15 cellular contexts compared by ENCODE assay signal in the genomic region with DNA sequence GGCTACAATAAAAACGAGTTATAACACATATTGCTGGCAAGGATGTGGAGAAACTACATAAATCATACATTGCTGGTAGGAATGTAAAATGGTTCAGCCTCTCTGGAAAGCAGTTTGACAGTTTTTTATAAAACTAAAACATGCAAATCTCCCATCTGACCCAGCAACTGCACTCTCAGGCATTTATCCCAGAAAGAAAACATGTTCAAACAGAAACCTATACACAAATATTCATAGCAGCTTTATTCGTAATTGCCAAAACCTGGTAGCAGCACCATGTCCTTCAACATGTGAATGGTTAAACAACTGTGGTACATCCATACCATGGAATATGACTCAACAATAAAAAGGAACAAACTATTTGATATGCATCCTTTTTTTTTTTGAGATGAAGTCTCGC. TPM values are rescaled to one million over a fixed set of nuclear protein-coding genes. Genes with fewer than 3 reads are reported as not detected.
DNase-seq lines count a peak whose midpoint lies in the region; ATAC-seq, FAIRE-seq and TF ChIP-seq lines count a peak whose summit lies in the region.
"Had no signal": no experiment of that assay in that cellular context is flagged by ENCODE, and none has a peak within 500 bp of the region (broad histone marks: within the 10 kb centered on the region; RNA-seq: fewer than 3 reads in every experiment).

No MANE protein-coding gene starts in this region.

- POLR2A ChIA-PET in MCF 10A (lab: Yijun Ruan, JAX) = interaction anchor here (0.7 to 1.5 kb wide), 3 partner anchors 20 to 130 kb away, joined by 3 to 6 read pairs (median 3); no protein-coding TSS in a partner anchor

- intact Hi-C loops in mammary epithelial cell (cut with micrococcal nuclease) = loop anchor here (5.0 kb wide), 1 partner anchor 82 kb away; no protein-coding TSS in a partner anchor
- intact Hi-C loops in MCF 10A (cut with micrococcal nuclease) = no loop called here

- H3K4me3 ChIP-seq in mammary epithelial cell (replicated peaks in 1 of 3; ENCODE audit: insufficient read depth in 1 of 3, low read depth in 2 of 3, low read length in 3 of 3) = no peak overlapping the region
- no peak overlapping the region for H3K4me3 ChIP-seq in bronchial epithelial cell (ENCODE audit: low read depth, low read length)
- H3K4me3 ChIP-seq in GM23248 = no peak overlapping the region
- H3K4me3 ChIP-seq: GM23338 had no signal

- no peak overlapping the region for H3K27ac Mint-ChIP-seq in MCF 10A (ENCODE audit: low read depth, unreplicated experiment)
- no peak overlapping the region for H3K27ac Mint-ChIP-seq in activated T-helper 17 cell treated with anti-CD3 and anti-CD28 coated beads, Interleukin-2, amount 50 U/mL, for 72 hours
- H3K27ac Mint-ChIP-seq: CD8-positive, alpha-beta memory T cell; GM23338 had no signal

- no peaks in the 10 kb centered on the region for H3K9me2 ChIP-seq in GM23248 (ENCODE audit: insufficient read depth)

- H2AFZ ChIP-seq in mammary epithelial cell (ENCODE audit: low read depth, low read length) (peak overlapping the region; percentile 2), GM23248 (no peak overlapping the region)
- H2AFZ ChIP-seq: GM23338 had no signal

- TF ChIP-seq CTCF in mammary epithelial cell (conservative IDR thresholded peaks at IDR 0.05 in 1 of 2, IDR thresholded peaks at IDR 0.05 in 1 of 2; ENCODE audit: extremely low read depth in 1 of 2, insufficient read depth in 1 of 2, low read depth in 1 of 2, low read length in 2 of 2) = no peak
- TF ChIP-seq CTCF in MCF 10A (IDR thresholded peaks at IDR 0.05; ENCODE audit: unreplicated experiment) = no peak
- TF ChIP-seq CTCF in bronchial epithelial cell (IDR thresholded peaks at IDR 0.05; ENCODE audit: insufficient read depth, low read length, severe bottlenecking) = no peak
- TF ChIP-seq CTCF in foreskin keratinocyte (conservative IDR thresholded peaks at IDR 0.05) = no peak

- peak overlapping the region; percentile 6 for H3K4me2 ChIP-seq in mammary epithelial cell (ENCODE audit: insufficient read depth, low read depth, low read length)
- no peak overlapping the region for H3K4me2 ChIP-seq in GM23248 (ENCODE audit: unreplicated experiment)
- H3K4me2 ChIP-seq: GM23338 had no signal

- H3K4me1 Mint-ChIP-seq in MCF 10A (ENCODE audit: insufficient read depth, unreplicated experiment) = peaks cover 5% of the 10 kb centered on the region
- H3K4me1 Mint-ChIP-seq in activated T-helper 17 cell treated with anti-CD3 and anti-CD28 coated beads, Interleukin-2, amount 50 U/mL, for 72 hours = no peaks in the 10 kb centered on the region
- H3K4me1 Mint-ChIP-seq: CD8-positive, alpha-beta memory T cell had no signal

- DNase-seq in mammary epithelial cell (peak; percentile 90), MCF 10A (ENCODE audit: unreplicated experiment) (no peak), bronchial epithelial cell (ENCODE audit: low read depth) (peak; percentile 97), foreskin keratinocyte (peak; percentile 97 to 99), NCI-H345 treated with DMSO at 0.1 percent for 48 hours (lab: John Stamatoyannopoulos, UW; ENCODE audit: unreplicated experiment) (no peak), GM23248 (no peak), NCI-H774 (lab: John Stamatoyannopoulos, UW) (no peak)
- DNase-seq: CD8-positive, alpha-beta memory T cell; DMS53; H7 had no signal

- no peak for FAIRE-seq in bronchial epithelial cell (lab: Jason Lieb, UNC)

- H3K79me2 ChIP-seq in mammary epithelial cell (ENCODE audit: insufficient read depth, low read length) (no peaks in the 10 kb centered on the region), GM23248 (ENCODE audit: insufficient read depth) (no peaks in the 10 kb centered on the region)

- H3K27me3 ChIP-seq in mammary epithelial cell (ENCODE audit: insufficient read depth, low read length) (no peaks in the 10 kb centered on the region), bronchial epithelial cell (ENCODE audit: control insufficient read depth, insufficient read depth, low read length) (no peaks in the 10 kb centered on the region), foreskin keratinocyte (no peaks in the 10 kb centered on the region), GM23248 (replicated peaks; ENCODE audit: insufficient read depth) (peaks cover 24% of the 10 kb centered on the region)

- CTCF ChIA-PET in mammary epithelial cell (lab: Charles Lee; ENCODE audit: low non-redundant PET) = no interaction called here
- CTCF ChIA-PET in MCF 10A (lab: Yijun Ruan, JAX) = interaction anchor here (0.7 kb wide), 1 partner anchor 125 kb away, joined by 6 read pairs; no protein-coding TSS in a partner anchor

- no peaks in the 10 kb centered on the region for H3K9me3 Mint-ChIP-seq in MCF 10A (ENCODE audit: unreplicated experiment)
- no peaks in the 10 kb centered on the region for H3K9me3 Mint-ChIP-seq in activated T-helper 17 cell treated with anti-CD3 and anti-CD28 coated beads, Interleukin-2, amount 50 U/mL, for 72 hours
- H3K9me3 Mint-ChIP-seq: CD14-positive monocyte; CD8-positive, alpha-beta memory T cell; GM23338 had no signal

- H3F3A ChIP-seq in GM23248 (ENCODE audit: insufficient read depth) = no peaks in the 10 kb centered on the region

- H3K9ac ChIP-seq in mammary epithelial cell (ENCODE audit: insufficient read depth, low read length) (no peak overlapping the region), GM23248 (no peak overlapping the region)

- 9% methylated on average over 2 of the region's 3 CpGs for WGBS in mammary epithelial cell (ENCODE audit: low coverage, missing lambda C conversion rate)
- 67 to 70% methylated on average over 3 of the region's 3 CpGs for WGBS in GM23248 (ENCODE audit: low coverage in 1 of 2, low lambda C conversion rate in 2 of 2, missing lambda C conversion rate in 2 of 2), 2 experiments

- H3K36me3 ChIP-seq in mammary epithelial cell (ENCODE audit: insufficient read depth, low read length) = no peaks in the 10 kb centered on the region
- H3K36me3 ChIP-seq in bronchial epithelial cell (ENCODE audit: control insufficient read depth, insufficient read depth, low read length) = no peaks in the 10 kb centered on the region
- no peaks in the 10 kb centered on the region for H3K36me3 ChIP-seq in GM23248 (ENCODE audit: low read depth)

- H3K36me3 Mint-ChIP-seq in MCF 10A (ENCODE audit: insufficient read depth, unreplicated experiment) = no peaks in the 10 kb centered on the region
- H3K36me3 Mint-ChIP-seq in activated T-helper 17 cell treated with anti-CD3 and anti-CD28 coated beads, Interleukin-2, amount 50 U/mL, for 72 hours (ENCODE audit: low read depth) = no peaks in the 10 kb centered on the region
- H3K36me3 Mint-ChIP-seq: CD14-positive monocyte; CD8-positive, alpha-beta memory T cell had no signal

- H3K9me3 ChIP-seq in mammary epithelial cell (replicated peaks; ENCODE audit: insufficient read depth, low read length) = no peaks in the 10 kb centered on the region
- H3K9me3 ChIP-seq in GM23248 (ENCODE audit: low read depth) = no peaks in the 10 kb centered on the region

- ATAC-seq in foreskin keratinocyte = peak; percentile 88
- no peak for ATAC-seq in activated T-helper 17 cell treated with anti-CD3 and anti-CD28 coated beads, Interleukin-2, amount 50 U/mL, for 72 hours (replicated peaks)
- ATAC-seq: GM23338 had no signal

- no peak overlapping the region for H3K4me3 Mint-ChIP-seq in MCF 10A (ENCODE audit: unreplicated experiment)
- no peak overlapping the region for H3K4me3 Mint-ChIP-seq in activated T-helper 17 cell treated with anti-CD3 and anti-CD28 coated beads, Interleukin-2, amount 50 U/mL, for 72 hours
- H3K4me3 Mint-ChIP-seq: CD14-positive monocyte; CD8-positive, alpha-beta memory T cell; GM23338 had no signal

- no peaks in the 10 kb centered on the region for H3K27me3 Mint-ChIP-seq in MCF 10A (ENCODE audit: insufficient read depth, unreplicated experiment)
- peaks cover 7% of the 10 kb centered on the region for H3K27me3 Mint-ChIP-seq in activated T-helper 17 cell treated with anti-CD3 and anti-CD28 coated beads, Interleukin-2, amount 50 U/mL, for 72 hours

- in situ Hi-C loops in mammary epithelial cell (cut with MboI; ENCODE audit: low sequenced_read_pairs in 2 of 2) (no loop called here), GM23248 (cut with MboI) (no loop called here)

- H3K27ac ChIP-seq in mammary epithelial cell (ENCODE audit: insufficient read depth, low read depth, low read length) (peak overlapping the region; percentile 36), foreskin keratinocyte (peak overlapping the region; percentile 49), GM23248 (no peak overlapping the region)
- H3K27ac ChIP-seq: 22Rv1 had no signal

- no peaks in the 10 kb centered on the region for H4K20me1 ChIP-seq in mammary epithelial cell (ENCODE audit: insufficient read depth, low read length)
- no peaks in the 10 kb centered on the region for H4K20me1 ChIP-seq in GM23248 (ENCODE audit: insufficient read depth)

- BruUV-seq in mammary epithelial cell (replicated peaks; lab: Mats Ljungman, UMichigan) = no TSS peak
- no TSS peak for BruUV-seq in MCF 10A (replicated peaks; lab: Mats Ljungman, UMichigan)

- H3K4me1 ChIP-seq in mammary epithelial cell (ENCODE audit: insufficient read depth, low read length) = peaks cover 7% of the 10 kb centered on the region
- peaks cover 12% of the 10 kb centered on the region for H3K4me1 ChIP-seq in foreskin keratinocyte
- H3K4me1 ChIP-seq in GM23248 (ENCODE audit: insufficient read depth) = no peaks in the 10 kb centered on the region

- dilution Hi-C loops in mammary epithelial cell (cut with HindIII; ENCODE audit: low sequenced_read_pairs) = no loop called here

RNA-seq across cellular contexts. Expression of a gene that starts 10.1 kb away (rescaled TPM):
- total RNA-seq in mammary epithelial cell = 10 to 100 TPM in 1 of 2 donors, 1 to 10 TPM in 1; 1.3 to 22.7 TPM
- 9.3 TPM for polyA plus RNA-seq in mammary epithelial cell
- 10.5 TPM for polyA minus RNA-seq in mammary epithelial cell
- total RNA-seq in MCF 10A (2022) = 1.9 and 7.0 TPM in 2 replicates
- 5.8 and 8.8 TPM in 2 replicates for total RNA-seq in bronchial epithelial cell
- 13.3 and 17.7 TPM in 2 replicates for total RNA-seq in foreskin keratinocyte
- polyA plus RNA-seq in foreskin keratinocyte = 4.0 and 4.9 TPM in 2 replicates
- total RNA-seq in GM23248 (2014; rRNA removed; shearing (Covaris generic)) = 0.11 and 0.13 TPM in 2 replicates
- polyA plus RNA-seq in GM23248 (2016; fragmentation: Nextera tagmentation; extraction: Ambion mirVana) = 0.32 and 0.46 TPM in 2 replicates
- 1 to 10 TPM in 1 of 2 donors, under 1 TPM in 1; 0.63 to 1.0 TPM for total RNA-seq in activated T-helper 17 cell treated with anti-CD3 and anti-CD28 coated beads, Interleukin-2, amount 50 U/mL, for 72 hours
- polyA plus RNA-seq: BJ had no signal

Comparison
In these comparisons a context has a peak if more than half of its experiments do, and no peak if none do; other contexts are left out.
1. DNase-seq: peak in mammary epithelial cell (single experiment), bronchial epithelial cell (single experiment) and foreskin keratinocyte (2 of 2); none in MCF 10A (single experiment), NCI-H345 treated with DMSO at 0.1 percent for 48 hours (single experiment), GM23248 (single experiment) and NCI-H774 (single experiment).